Comparison of ENCODE assay signal across 1 cellular context in genomic region chr14:67444395-67444794, GRCh38.
TF ChIP-seq lines count a peak whose summit lies in the region.

No MANE protein-coding gene starts in this region.

TF ChIP-seq in GM23338, 12 proteins besides CTCF, POLR2A, EP300 and RAD21 (continued from another document):
- no peak for TF ChIP-seq REST (IDR thresholded peaks at IDR 0.05; ENCODE audit: unreplicated experiment)
- no peak for TF ChIP-seq ZNF331 (CRISPR knock-in tag; IDR thresholded peaks at IDR 0.05; ENCODE audit: low read depth)
- no peak for TF ChIP-seq EZH2 (IDR thresholded peaks at IDR 0.05; ENCODE audit: low read depth, unreplicated experiment)
- TF ChIP-seq NANOG (IDR thresholded peaks at IDR 0.05; ENCODE audit: borderline replicate concordance), result no peak
- no peak for TF ChIP-seq JUNB (IDR thresholded peaks at IDR 0.05; ENCODE audit: unreplicated experiment)
- TF ChIP-seq EZH2phosphoT487 (IDR thresholded peaks at IDR 0.05; ENCODE audit: unreplicated experiment), result no peak
- TF ChIP-seq ZNF114 (CRISPR knock-in tag; IDR thresholded peaks at IDR 0.05), result no peak
- no peak for TF ChIP-seq ETS1 (IDR thresholded peaks at IDR 0.05)
- TF ChIP-seq CREB1 (CRISPR knock-in tag; IDR thresholded peaks at IDR 0.05; ENCODE audit: low read depth), result no peak
- no peak for TF ChIP-seq POLR2AphosphoS5 (IDR thresholded peaks at IDR 0.05; ENCODE audit: low read depth)
- TF ChIP-seq ZNF462 (CRISPR knock-in tag; IDR thresholded peaks at IDR 0.05), result no peak
